9 cellular contexts compared by ENCODE assay signal in the genomic region with DNA sequence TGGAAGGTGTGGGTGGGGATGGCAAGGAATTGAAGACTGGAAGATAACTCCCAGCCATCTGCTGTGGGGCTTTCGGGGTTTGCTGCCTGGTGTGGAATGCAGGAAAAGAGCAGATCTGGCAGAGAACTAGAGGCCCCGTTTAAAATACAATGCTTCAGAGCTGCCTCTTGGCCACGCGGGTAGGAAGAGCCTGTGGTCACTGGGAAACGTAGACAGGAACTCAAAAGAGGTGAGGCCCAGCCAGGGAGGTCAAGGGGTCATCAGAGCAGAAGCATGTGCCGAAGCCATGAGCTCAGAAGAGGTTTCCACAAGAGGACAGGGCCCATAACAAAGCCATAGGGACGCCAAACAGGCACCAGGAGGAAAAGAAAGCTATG. TPM values are rescaled to one million over a fixed set of nuclear protein-coding genes. Genes with fewer than 3 reads are reported as not detected.
DNase-seq lines count a peak whose midpoint lies in the region; ATAC-seq lines count a peak whose summit lies in the region.
"Had no signal": no experiment of that assay in that cellular context is flagged by ENCODE, and none has a peak within 500 bp of the region (broad histone marks: within the 10 kb centered on the region; RNA-seq: fewer than 3 reads in every experiment).

No MANE protein-coding gene starts in this region.

- ATAC-seq in stimulated activated naive CD8-positive, alpha-beta T cell treated with anti-CD3 and anti-CD28 coated beads, Interleukin-15, amount 100 ng/mL, for 72 hours: no peak
- ATAC-seq in left lobe of liver (peak; percentile 51), aorta (ENCODE audit: low FRiP score) (peak; percentile 40), GM19023 (IDR thresholded peaks at IDR 0.05; ENCODE audit: unreplicated experiment) (no peak)

- H3K36me3 Mint-ChIP-seq in stimulated activated naive CD8-positive, alpha-beta T cell treated with anti-CD3 and anti-CD28 coated beads, Interleukin-15, Interleukin-2, amounts not matched to agents 100 ng/mL and 50 ng/mL, for 24 hours (ENCODE audit: low read depth): peaks cover 3% of the 10 kb centered on the region

- DNase-seq in stimulated activated naive CD8-positive, alpha-beta T cell treated with anti-CD3 and anti-CD28 coated beads, Interleukin-15, amount 100 ng/mL, for 72 hours: no peak
- peak; percentile 22 for DNase-seq in UCSD-AML1 (lab: John Stamatoyannopoulos, UW; ENCODE audit: unreplicated experiment)
- DNase-seq in left lobe of liver (ENCODE audit: low spot score): no peak
- DNase-seq in aorta: no peak
- DNase-seq in NCI-H345 treated with DMSO at 0.1 percent for 48 hours (lab: John Stamatoyannopoulos, UW; ENCODE audit: unreplicated experiment): no peak
- DNase-seq in COR-L47 (lab: John Stamatoyannopoulos, UW): no peak
- DNase-seq: NCI-H345 had no signal

- peaks cover 21% of the 10 kb centered on the region for H3K4me1 Mint-ChIP-seq in stimulated activated naive CD8-positive, alpha-beta T cell treated with anti-CD3 and anti-CD28 coated beads, Interleukin-15, Interleukin-2, amounts not matched to agents 100 ng/mL and 50 ng/mL, for 24 hours (ENCODE audit: low read depth)
- H3K4me1 Mint-ChIP-seq in stimulated activated naive CD8-positive, alpha-beta T cell treated with anti-CD3 and anti-CD28 coated beads, Interleukin-15, amount 100 ng/mL, for 72 hours: peaks cover 13% of the 10 kb centered on the region

- H3K9me3 ChIP-seq in aorta (ENCODE audit: control insufficient read depth, low read length): no peaks in the 10 kb centered on the region

- peaks cover 0 to 1% of the 10 kb centered on the region in 2 donors for H3K4me1 ChIP-seq in aorta (ENCODE audit: control insufficient read depth in 1 of 2, insufficient read depth in 2 of 2, low read length in 2 of 2)

- no peaks in the 10 kb centered on the region for H3K9me3 Mint-ChIP-seq in stimulated activated naive CD8-positive, alpha-beta T cell treated with anti-CD3 and anti-CD28 coated beads, Interleukin-15, Interleukin-2, amounts not matched to agents 100 ng/mL and 50 ng/mL, for 24 hours
- H3K9me3 Mint-ChIP-seq in stimulated activated naive CD8-positive, alpha-beta T cell treated with anti-CD3 and anti-CD28 coated beads, Interleukin-15, amount 100 ng/mL, for 72 hours: no peaks in the 10 kb centered on the region

- H3K27me3 ChIP-seq in aorta (ENCODE audit: control insufficient read depth in 1 of 2, insufficient read depth in 2 of 2, low read length in 1 of 2): no peaks in the 10 kb centered on the region

- 53 to 68% methylated on average over 7 of the region's 7 CpGs for WGBS in aorta, 2 donors

- H3K27ac ChIP-seq in aorta (ENCODE audit: low read depth in 1 of 2, low read length in 2 of 2): no peak overlapping the region

- no peaks in the 10 kb centered on the region for H3K27me3 Mint-ChIP-seq in stimulated activated naive CD8-positive, alpha-beta T cell treated with anti-CD3 and anti-CD28 coated beads, Interleukin-15, Interleukin-2, amounts not matched to agents 100 ng/mL and 50 ng/mL, for 24 hours
- H3K27me3 Mint-ChIP-seq in stimulated activated naive CD8-positive, alpha-beta T cell treated with anti-CD3 and anti-CD28 coated beads, Interleukin-15, amount 100 ng/mL, for 72 hours: no peaks in the 10 kb centered on the region

- no peak overlapping the region for H3K4me3 Mint-ChIP-seq in stimulated activated naive CD8-positive, alpha-beta T cell treated with anti-CD3 and anti-CD28 coated beads, Interleukin-15, Interleukin-2, amounts not matched to agents 100 ng/mL and 50 ng/mL, for 24 hours
- peak overlapping the region in 1 of 2 donors; percentile 61 for H3K4me3 Mint-ChIP-seq in stimulated activated naive CD8-positive, alpha-beta T cell treated with anti-CD3 and anti-CD28 coated beads, Interleukin-15, amount 100 ng/mL, for 72 hours

- intact Hi-C loops in aorta (cut with DNase I): no loop called here

- H3K4me3 ChIP-seq in aorta (ENCODE audit: low read length in 2 of 2): no peak overlapping the region

- peak overlapping the region; percentile 76 for H3K27ac Mint-ChIP-seq in stimulated activated naive CD8-positive, alpha-beta T cell treated with anti-CD3 and anti-CD28 coated beads, Interleukin-15, Interleukin-2, amounts not matched to agents 100 ng/mL and 50 ng/mL, for 24 hours
- H3K27ac Mint-ChIP-seq in stimulated activated naive CD8-positive, alpha-beta T cell treated with anti-CD3 and anti-CD28 coated beads, Interleukin-15, amount 100 ng/mL, for 72 hours: peak overlapping the region in 1 of 2 donors; percentile 75

- H3K36me3 ChIP-seq in aorta (ENCODE audit: control insufficient read depth in 1 of 2, insufficient read depth in 2 of 2, low read length in 1 of 2): no peaks in the 10 kb centered on the region

RNA-seq across cellular contexts. Expression of a gene that starts 14.5 kb away (rescaled TPM):
- total RNA-seq in left lobe of liver (4.2 TPM), aorta (10 to 100 TPM; 12.3 to 12.5 TPM)
- polyA plus RNA-seq in aorta: 10 to 100 TPM in 1 of 2 donors, 1 to 10 TPM in 1; 4.1 to 11.4 TPM

RNA-seq across cellular contexts. Expression of a gene that starts 14.9 kb away (rescaled TPM):
- 5.8 TPM for total RNA-seq in left lobe of liver
- total RNA-seq in aorta: 10 to 100 TPM in 1 of 2 donors, 1 to 10 TPM in 1; 9.8 to 18.7 TPM
- 1 to 10 TPM; 4.8 to 5.5 TPM for polyA plus RNA-seq in aorta

Comparison
In these comparisons a context has a peak if more than half of its experiments do, and no peak if none do; other contexts are left out.
1. ATAC-seq: peak in left lobe of liver (single experiment) and aorta (single experiment); none in stimulated activated naive CD8-positive, alpha-beta T cell treated with anti-CD3 and anti-CD28 coated beads, Interleukin-15, amount 100 ng/mL, for 72 hours (single experiment) and GM19023 (single experiment).